Comparison of ENCODE assay signal across 16 cellular contexts in the genomic region with DNA sequence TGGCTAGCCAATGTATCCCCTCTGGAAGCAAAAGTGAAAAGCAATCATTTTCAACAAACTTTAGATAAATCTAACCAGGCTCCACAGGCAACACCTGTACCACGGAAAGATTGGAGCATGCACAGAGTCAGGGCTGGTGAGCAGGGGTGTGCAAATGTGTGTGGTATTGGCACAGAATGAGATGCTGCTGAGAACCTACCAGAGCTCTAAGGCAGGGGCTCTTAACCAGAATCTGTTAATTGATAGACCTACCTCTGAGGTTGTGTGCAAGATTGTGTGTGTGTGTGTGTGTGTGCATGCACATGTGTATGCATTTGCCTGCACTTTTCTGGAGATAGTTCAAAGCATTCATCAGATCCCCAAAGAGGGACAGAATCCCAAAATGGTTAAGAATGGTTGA.
A peak's percentile ranks its signal among the peaks of the same experiment; 100 is the strongest.
DNase-seq lines count a peak whose midpoint lies in the region; ATAC-seq and TF ChIP-seq lines count a peak whose summit lies in the region.
"Had no signal": no experiment of that assay in that cellular context is flagged by ENCODE, and none has a peak within 500 bp of the region (broad histone marks: within the 10 kb centered on the region; RNA-seq: fewer than 3 reads in every experiment).

No MANE protein-coding gene starts in this region.

- no peaks in the 10 kb centered on the region for H3K9me3 ChIP-seq in CD8-positive, alpha-beta T cell (ENCODE audit: low read length)
- H3K9me3 ChIP-seq: Caco-2 had no signal

- no peak for ATAC-seq in CD8-positive, alpha-beta T cell
- ATAC-seq in activated B cell treated with CpG ODN at 0.5 μM for 24 hours (ENCODE audit: low read depth) (no peak), natural killer cell (no peak)
- peak; percentile 53 for ATAC-seq in stimulated activated naive CD8-positive, alpha-beta T cell treated with anti-CD3 and anti-CD28 coated beads, Interleukin-15, amount 100 ng/mL, for 72 hours
- ATAC-seq: K562 had no signal

- H3K27me3 Mint-ChIP-seq in CD8-positive, alpha-beta T cell (ENCODE audit: low read depth) = no peaks in the 10 kb centered on the region
- no peaks in the 10 kb centered on the region for H3K27me3 Mint-ChIP-seq in activated B cell treated with CpG ODN at 0.5 μM for 24 hours
- no peaks in the 10 kb centered on the region for H3K27me3 Mint-ChIP-seq in natural killer cell (ENCODE audit: low read depth in 2 of 2)
- no peaks in the 10 kb centered on the region for H3K27me3 Mint-ChIP-seq in stimulated activated naive CD8-positive, alpha-beta T cell treated with anti-CD3 and anti-CD28 coated beads, Interleukin-15, amount 100 ng/mL, for 72 hours
- H3K27me3 Mint-ChIP-seq: CD4-positive, CD25-positive, alpha-beta regulatory T cell had no signal

- intact Hi-C loops in CD8-positive, alpha-beta T cell (cut with DNase I, micrococcal nuclease) = no loop called here
- intact Hi-C loops in activated B cell treated with CpG ODN at 0.5 μM for 24 hours (cut with micrococcal nuclease) (no loop called here), natural killer cell (cut with micrococcal nuclease) (no loop called here)

- no peaks in the 10 kb centered on the region for H3K27me3 ChIP-seq in CD8-positive, alpha-beta T cell (ENCODE audit: insufficient read depth, low read length)

- H3K36me3 Mint-ChIP-seq in CD8-positive, alpha-beta T cell = peaks cover 4% of the 10 kb centered on the region
- peaks cover 66% of the 10 kb centered on the region for H3K36me3 Mint-ChIP-seq in activated B cell treated with CpG ODN at 0.5 μM for 24 hours (ENCODE audit: low read depth)
- H3K36me3 Mint-ChIP-seq in natural killer cell = no peaks in the 10 kb centered on the region
- H3K36me3 Mint-ChIP-seq: CD4-positive, CD25-positive, alpha-beta regulatory T cell had no signal

- no peak overlapping the region for H3K4me3 ChIP-seq in CD8-positive, alpha-beta T cell (ENCODE audit: low read depth, low read length)
- H3K4me3 ChIP-seq: K562, PC-9 had no signal

- no peak overlapping the region for H3K27ac ChIP-seq in CD8-positive, alpha-beta T cell (ENCODE audit: low read depth, low read length)
- H3K27ac ChIP-seq: PC-9 had no signal

- no peak overlapping the region for H3K4me3 Mint-ChIP-seq in CD8-positive, alpha-beta T cell
- peak overlapping the region; percentile 24 for H3K4me3 Mint-ChIP-seq in activated B cell treated with CpG ODN at 0.5 μM for 24 hours
- peak overlapping the region; percentile 35 for H3K4me3 Mint-ChIP-seq in natural killer cell
- no peak overlapping the region for H3K4me3 Mint-ChIP-seq in stimulated activated naive CD8-positive, alpha-beta T cell treated with anti-CD3 and anti-CD28 coated beads, Interleukin-15, amount 100 ng/mL, for 72 hours
- H3K4me3 Mint-ChIP-seq: CD4-positive, CD25-positive, alpha-beta regulatory T cell had no signal

- no peaks in the 10 kb centered on the region for H3K36me3 ChIP-seq in CD8-positive, alpha-beta T cell (ENCODE audit: insufficient read depth, low read length)

- no peak for TF ChIP-seq CTCF in CD8-positive, alpha-beta T cell (IDR thresholded peaks at IDR 0.05)
- no peak for TF ChIP-seq CTCF in activated B cell treated with CpG ODN at 0.5 μM for 24 hours (IDR thresholded peaks at IDR 0.05)
- no peak for TF ChIP-seq CTCF in natural killer cell (IDR thresholded peaks at IDR 0.05)

- peaks cover 5% of the 10 kb centered on the region for H3K4me1 ChIP-seq in CD8-positive, alpha-beta T cell (ENCODE audit: insufficient read depth, low read length)
- H3K4me1 ChIP-seq: Caco-2 had no signal

- H3K9me3 Mint-ChIP-seq in CD8-positive, alpha-beta T cell = peaks cover 4% of the 10 kb centered on the region
- H3K9me3 Mint-ChIP-seq in activated B cell treated with CpG ODN at 0.5 μM for 24 hours (peaks cover 4% of the 10 kb centered on the region), natural killer cell (no peaks in the 10 kb centered on the region)
- H3K9me3 Mint-ChIP-seq in stimulated activated naive CD8-positive, alpha-beta T cell treated with anti-CD3 and anti-CD28 coated beads, Interleukin-15, amount 100 ng/mL, for 72 hours = peaks cover 13 to 17% of the 10 kb centered on the region in 2 donors

- H3K27ac Mint-ChIP-seq in CD8-positive, alpha-beta T cell = peak overlapping the region; percentile 39
- H3K27ac Mint-ChIP-seq in activated B cell treated with CpG ODN at 0.5 μM for 24 hours (peak overlapping the region; percentile 80), natural killer cell (peak overlapping the region; percentile 90 to 93)
- H3K27ac Mint-ChIP-seq in stimulated activated naive CD8-positive, alpha-beta T cell treated with anti-CD3 and anti-CD28 coated beads, Interleukin-15, amount 100 ng/mL, for 72 hours = no peak overlapping the region
- H3K27ac Mint-ChIP-seq: CD4-positive, CD25-positive, alpha-beta regulatory T cell had no signal

- CTCF ChIA-PET in CD8-positive, alpha-beta T cell (lab: Charles Lee) = no interaction called here
- CTCF ChIA-PET in activated B cell treated with CpG ODN at 0.5 μM for 24 hours (lab: Charles Lee) = no interaction called here

- POLR2A ChIA-PET in CD8-positive, alpha-beta T cell (lab: Charles Lee) = no interaction called here
- POLR2A ChIA-PET in activated B cell treated with CpG ODN at 0.5 μM for 24 hours (lab: Charles Lee) = no interaction called here

- peaks cover 9% of the 10 kb centered on the region for H3K4me1 Mint-ChIP-seq in CD8-positive, alpha-beta T cell (ENCODE audit: low read depth)
- H3K4me1 Mint-ChIP-seq in activated B cell treated with CpG ODN at 0.5 μM for 24 hours (peaks cover 80% of the 10 kb centered on the region), natural killer cell (peaks cover 75 to 81% of the 10 kb centered on the region in 2 donors)
- H3K4me1 Mint-ChIP-seq in stimulated activated naive CD8-positive, alpha-beta T cell treated with anti-CD3 and anti-CD28 coated beads, Interleukin-15, amount 100 ng/mL, for 72 hours = peaks cover 28% of the 10 kb centered on the region

- DNase-seq in CD8-positive, alpha-beta T cell = no peak
- DNase-seq in activated B cell treated with CpG ODN at 0.5 μM for 24 hours (no peak), natural killer cell (no peak), NCI-H1417 treated with DMSO at 0.1 percent for 48 hours (lab: John Stamatoyannopoulos, UW) (no peak), DMS79 treated with DMSO at 0.1 percent for 48 hours (lab: John Stamatoyannopoulos, UW) (no peak), NCI-H510A (lab: John Stamatoyannopoulos, UW) (no peak)
- no peak for DNase-seq in stimulated activated naive CD8-positive, alpha-beta T cell treated with anti-CD3 and anti-CD28 coated beads, Interleukin-15, amount 100 ng/mL, for 72 hours
- DNase-seq: Caco-2; CD4-positive, CD25-positive, alpha-beta regulatory T cell; GDM1; NCI-H1105 treated with DMSO at 0.1 percent for 48 hours; NCI-H187; NCI-H2227 treated with DMSO at 0.1 percent for 48 hours; NCI-H524; PC-9 had no signal

Comparison
In these comparisons a context has a peak if more than half of its experiments do, and no peak if none do; other contexts are left out.
1. H3K27ac Mint-ChIP-seq: peak in CD8-positive, alpha-beta T cell (single experiment), activated B cell treated with CpG ODN at 0.5 μM for 24 hours (single experiment) and natural killer cell (2 of 2); none in stimulated activated naive CD8-positive, alpha-beta T cell treated with anti-CD3 and anti-CD28 coated beads, Interleukin-15, amount 100 ng/mL, for 72 hours (0 of 2).
2. H3K4me3 Mint-ChIP-seq: peak in activated B cell treated with CpG ODN at 0.5 μM for 24 hours (single experiment) and natural killer cell (single experiment); none in CD8-positive, alpha-beta T cell (single experiment) and stimulated activated naive CD8-positive, alpha-beta T cell treated with anti-CD3 and anti-CD28 coated beads, Interleukin-15, amount 100 ng/mL, for 72 hours (0 of 2).